ENCODE assay signal across 15 cellular contexts in genomic region chr7:24868724-24869123, GRCh38.
DNase-seq lines count a peak whose midpoint lies in the region; ATAC-seq and TF ChIP-seq lines count a peak whose summit lies in the region.
"Had no signal": no experiment of that assay in that cellular context is flagged by ENCODE, and none has a peak within 500 bp of the region (broad histone marks: within the 10 kb centered on the region; RNA-seq: fewer than 3 reads in every experiment).

No MANE protein-coding gene starts in this region.

- H3K4me2 ChIP-seq in KMS-11 (peak overlapping the region; percentile 48; the same call in 1 of the 2 replicates), mesendoderm (ENCODE audit: low read length) (no peak overlapping the region)
- H3K4me2 ChIP-seq: BLaER1 treated with 17β-estradiol and CSF1 and Interleukin-3, amounts not matched to agents 10 nM and 100 nM had no signal

- no peak for DNase-seq in activated naive CD4-positive, alpha-beta T cell (lab: John Stamatoyannopoulos, UW)
- DNase-seq in T-helper 17 cell (no peak), mesendoderm (no peak)
- no peak for DNase-seq in activated CD4-positive, alpha-beta T cell treated with anti-CD3 and anti-CD28 coated beads, Interleukin-2, amount 50 U/mL, for 4 hours
- DNase-seq: Calu3; CD8-positive, alpha-beta T cell; DMS79 treated with DMSO at 0.1 percent for 48 hours; GF-D8; GM23248 had no signal

- no peak overlapping the region for H2AK5ac ChIP-seq in mesendoderm (ENCODE audit: low read length)

- no peak for ATAC-seq in T-helper 17 cell
- ATAC-seq in activated T-helper 17 cell treated with anti-CD3 and anti-CD28 coated beads, Interleukin-2, amount 50 U/mL, for 72 hours (replicated peaks), result no peak
- ATAC-seq: CD8-positive, alpha-beta T cell had no signal

- H4K8ac ChIP-seq in mesendoderm (ENCODE audit: low read depth, low read length), result no peak overlapping the region

- H3K9me3 ChIP-seq in T-helper 17 cell (ENCODE audit: control insufficient read depth, low read length, poor library complexity, severe bottlenecking), result no peaks in the 10 kb centered on the region
- H3K9me3 ChIP-seq: BLaER1 treated with 17β-estradiol and CSF1 and Interleukin-3, amounts not matched to agents 10 nM and 100 nM; HAP-1 had no signal

- no peak overlapping the region for H3K9ac ChIP-seq in KMS-11
- H3K9ac ChIP-seq in mesendoderm (ENCODE audit: low read length), result no peak overlapping the region
- H3K9ac ChIP-seq: BLaER1 treated with 17β-estradiol and CSF1 and Interleukin-3, amounts not matched to agents 10 nM and 100 nM; GM23248 had no signal

- peaks cover 23% of the 10 kb centered on the region for H3K4me1 Mint-ChIP-seq in activated naive CD4-positive, alpha-beta T cell treated with anti-CD3 and anti-CD28 coated beads, Interleukin-2, amount 50 U/mL, for 24 hours
- H3K4me1 Mint-ChIP-seq in T-helper 17 cell, result peaks cover 11% of the 10 kb centered on the region
- peaks cover 31% of the 10 kb centered on the region for H3K4me1 Mint-ChIP-seq in activated T-helper 17 cell treated with anti-CD3 and anti-CD28 coated beads, Interleukin-2, amount 50 U/mL, for 72 hours

- H3K27me3 Mint-ChIP-seq in activated naive CD4-positive, alpha-beta T cell treated with anti-CD3 and anti-CD28 coated beads, Interleukin-2, amount 50 U/mL, for 24 hours, result no peaks in the 10 kb centered on the region
- no peaks in the 10 kb centered on the region for H3K27me3 Mint-ChIP-seq in T-helper 17 cell
- H3K27me3 Mint-ChIP-seq in activated T-helper 17 cell treated with anti-CD3 and anti-CD28 coated beads, Interleukin-2, amount 50 U/mL, for 72 hours, result no peaks in the 10 kb centered on the region
- H3K27me3 Mint-ChIP-seq: B cell had no signal

- H3K4me1 ChIP-seq in KMS-11 (ENCODE audit: low read depth, poor library complexity, severe bottlenecking) (peaks cover 18% of the 10 kb centered on the region), mesendoderm (ENCODE audit: control insufficient read depth, low read depth, low read length) (peaks cover 2% of the 10 kb centered on the region)

- no CpG with 5 or more reads among the region's 4 CpGs for WGBS in mesendoderm (ENCODE audit: extremely low coverage, insufficient coverage, low lambda C conversion rate)

- no peak overlapping the region for H2BK15ac ChIP-seq in mesendoderm (replicated peaks; ENCODE audit: low read depth)

- H3K79me2 ChIP-seq in KMS-11 (ENCODE audit: insufficient read depth, low read depth) (no peaks in the 10 kb centered on the region), mesendoderm (ENCODE audit: control insufficient read depth, insufficient read depth, low read length) (no peaks in the 10 kb centered on the region)

- H3K23ac ChIP-seq in mesendoderm (ENCODE audit: low read length), result no peak overlapping the region

- no peaks in the 10 kb centered on the region for H3K9me3 Mint-ChIP-seq in activated naive CD4-positive, alpha-beta T cell treated with anti-CD3 and anti-CD28 coated beads, Interleukin-2, amount 50 U/mL, for 24 hours
- no peaks in the 10 kb centered on the region for H3K9me3 Mint-ChIP-seq in activated T-helper 17 cell treated with anti-CD3 and anti-CD28 coated beads, Interleukin-2, amount 50 U/mL, for 72 hours
- H3K9me3 Mint-ChIP-seq: CD8-positive, alpha-beta T cell had no signal

- H3K56ac ChIP-seq in mesendoderm (ENCODE audit: low read length), result no peak overlapping the region

- H3K4ac ChIP-seq in mesendoderm (ENCODE audit: low read depth, low read length), result no peak overlapping the region

- no peaks in the 10 kb centered on the region; the same call in 1 of the 2 replicates for H4K20me1 ChIP-seq in KMS-11 (ENCODE audit: insufficient read depth)
- H4K20me1 ChIP-seq: BLaER1 treated with 17β-estradiol and CSF1 and Interleukin-3, amounts not matched to agents 10 nM and 100 nM had no signal

- H3K27me3 ChIP-seq in KMS-11 (ENCODE audit: insufficient read depth, low read depth) (no peaks in the 10 kb centered on the region), mesendoderm (ENCODE audit: insufficient read depth, low read length, poor library complexity) (no peaks in the 10 kb centered on the region)
- H3K27me3 ChIP-seq: BLaER1 treated with 17β-estradiol and CSF1 and Interleukin-3, amounts not matched to agents 10 nM and 100 nM had no signal

- peaks cover 34% of the 10 kb centered on the region for H3K36me3 Mint-ChIP-seq in activated naive CD4-positive, alpha-beta T cell treated with anti-CD3 and anti-CD28 coated beads, Interleukin-2, amount 50 U/mL, for 24 hours
- H3K36me3 Mint-ChIP-seq in T-helper 17 cell (ENCODE audit: low read depth), result peaks cover 7% of the 10 kb centered on the region
- H3K36me3 Mint-ChIP-seq in activated T-helper 17 cell treated with anti-CD3 and anti-CD28 coated beads, Interleukin-2, amount 50 U/mL, for 72 hours (ENCODE audit: low read depth), result peaks cover 86% of the 10 kb centered on the region

- TF ChIP-seq CTCF in KMS-11 (conservative IDR thresholded peaks at IDR 0.05; ENCODE audit: low read depth, low read length), result no peak

- no peaks in the 10 kb centered on the region for H3K79me1 ChIP-seq in mesendoderm (ENCODE audit: low read length)

- no peak overlapping the region for H2AFZ ChIP-seq in KMS-11 (ENCODE audit: low read depth)
- H2AFZ ChIP-seq: GM23248 had no signal

- H3K4me3 ChIP-seq in KMS-11 (IDR thresholded peaks at IDR 0.05; ENCODE audit: insufficient read depth, low read depth, low read length), result no peak overlapping the region
- H3K4me3 ChIP-seq in mesendoderm (ENCODE audit: low read length), result no peak overlapping the region
- H3K4me3 ChIP-seq: BLaER1 treated with 17β-estradiol and CSF1 and Interleukin-3, amounts not matched to agents 10 nM and 100 nM; GM23248; HAP-1 had no signal

- H2BK5ac ChIP-seq in mesendoderm (ENCODE audit: low read length), result no peak overlapping the region

- no peak overlapping the region for H2BK120ac ChIP-seq in mesendoderm (ENCODE audit: low read depth, low read length)

- H4K5ac ChIP-seq in mesendoderm (ENCODE audit: low read length), result no peak overlapping the region

- H3K36me3 ChIP-seq in KMS-11 (ENCODE audit: insufficient read depth) (no peaks in the 10 kb centered on the region), mesendoderm (ENCODE audit: control insufficient read depth, insufficient read depth, low read length) (no peaks in the 10 kb centered on the region)

- H3K27ac ChIP-seq in KMS-11, result no peak overlapping the region
- no peak overlapping the region for H3K27ac ChIP-seq in mesendoderm (ENCODE audit: low read depth, low read length)
- H3K27ac ChIP-seq: BLaER1 treated with 17β-estradiol and CSF1 and Interleukin-3, amounts not matched to agents 10 nM and 100 nM; GM23248 had no signal

- H3K27ac Mint-ChIP-seq in activated naive CD4-positive, alpha-beta T cell treated with anti-CD3 and anti-CD28 coated beads, Interleukin-2, amount 50 U/mL, for 24 hours, result peak overlapping the region; percentile 20
- peak overlapping the region; percentile 16 for H3K27ac Mint-ChIP-seq in T-helper 17 cell
- no peak overlapping the region for H3K27ac Mint-ChIP-seq in activated T-helper 17 cell treated with anti-CD3 and anti-CD28 coated beads, Interleukin-2, amount 50 U/mL, for 72 hours
- H3K27ac Mint-ChIP-seq: B cell; CD8-positive, alpha-beta T cell had no signal

- H3K18ac ChIP-seq in mesendoderm (ENCODE audit: low read length), result no peak overlapping the region

- no peak overlapping the region for H3K4me3 Mint-ChIP-seq in activated naive CD4-positive, alpha-beta T cell treated with anti-CD3 and anti-CD28 coated beads, Interleukin-2, amount 50 U/mL, for 24 hours
- H3K4me3 Mint-ChIP-seq in T-helper 17 cell, result no peak overlapping the region
- H3K4me3 Mint-ChIP-seq in activated T-helper 17 cell treated with anti-CD3 and anti-CD28 coated beads, Interleukin-2, amount 50 U/mL, for 72 hours, result no peak overlapping the region
- H3K4me3 Mint-ChIP-seq: B cell; CD8-positive, alpha-beta T cell had no signal
